1 cellular context compared by ENCODE assay signal in the genomic region with DNA sequence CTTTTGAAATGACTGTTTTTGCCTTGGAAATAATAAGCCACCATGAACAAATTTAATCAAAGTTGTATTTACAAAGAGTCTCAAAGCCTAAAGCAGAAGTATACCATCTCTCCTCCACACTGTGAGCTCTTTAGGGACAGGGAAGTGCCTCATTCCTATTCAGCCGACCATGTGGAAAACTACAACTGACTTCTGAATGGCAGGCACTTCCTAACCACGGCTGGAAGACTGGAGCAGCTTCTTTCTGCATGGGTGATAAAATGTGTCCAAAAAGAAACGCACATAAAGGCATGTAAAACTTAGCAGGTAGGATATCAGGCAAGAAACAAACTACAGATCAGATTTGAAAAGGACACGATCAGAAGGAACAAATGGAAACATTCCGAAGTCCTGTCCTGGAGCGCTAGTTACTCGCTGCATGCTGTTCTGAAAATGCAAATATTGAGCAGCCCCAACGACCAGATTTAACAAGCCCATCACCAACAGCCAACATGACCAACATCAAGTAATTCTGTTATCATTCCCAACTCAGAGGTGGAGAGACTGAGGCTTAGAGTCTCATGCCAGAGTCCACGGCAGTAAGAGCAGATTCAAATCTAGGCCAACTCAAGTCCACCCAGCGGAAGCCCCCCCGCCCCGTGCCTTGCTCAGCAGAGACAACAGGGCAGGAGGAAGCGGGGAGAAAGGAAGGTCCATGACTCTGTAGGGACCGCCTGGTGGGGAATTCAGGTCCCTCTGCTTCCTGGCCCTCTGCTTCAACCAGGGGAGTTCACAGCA.
TF ChIP-seq lines count a peak whose summit lies in the region.

No MANE protein-coding gene starts in this region.

TF ChIP-seq in HepG2, 621 proteins besides CTCF, POLR2A, EP300 and RAD21:
- TF ChIP-seq, protein P1, sequence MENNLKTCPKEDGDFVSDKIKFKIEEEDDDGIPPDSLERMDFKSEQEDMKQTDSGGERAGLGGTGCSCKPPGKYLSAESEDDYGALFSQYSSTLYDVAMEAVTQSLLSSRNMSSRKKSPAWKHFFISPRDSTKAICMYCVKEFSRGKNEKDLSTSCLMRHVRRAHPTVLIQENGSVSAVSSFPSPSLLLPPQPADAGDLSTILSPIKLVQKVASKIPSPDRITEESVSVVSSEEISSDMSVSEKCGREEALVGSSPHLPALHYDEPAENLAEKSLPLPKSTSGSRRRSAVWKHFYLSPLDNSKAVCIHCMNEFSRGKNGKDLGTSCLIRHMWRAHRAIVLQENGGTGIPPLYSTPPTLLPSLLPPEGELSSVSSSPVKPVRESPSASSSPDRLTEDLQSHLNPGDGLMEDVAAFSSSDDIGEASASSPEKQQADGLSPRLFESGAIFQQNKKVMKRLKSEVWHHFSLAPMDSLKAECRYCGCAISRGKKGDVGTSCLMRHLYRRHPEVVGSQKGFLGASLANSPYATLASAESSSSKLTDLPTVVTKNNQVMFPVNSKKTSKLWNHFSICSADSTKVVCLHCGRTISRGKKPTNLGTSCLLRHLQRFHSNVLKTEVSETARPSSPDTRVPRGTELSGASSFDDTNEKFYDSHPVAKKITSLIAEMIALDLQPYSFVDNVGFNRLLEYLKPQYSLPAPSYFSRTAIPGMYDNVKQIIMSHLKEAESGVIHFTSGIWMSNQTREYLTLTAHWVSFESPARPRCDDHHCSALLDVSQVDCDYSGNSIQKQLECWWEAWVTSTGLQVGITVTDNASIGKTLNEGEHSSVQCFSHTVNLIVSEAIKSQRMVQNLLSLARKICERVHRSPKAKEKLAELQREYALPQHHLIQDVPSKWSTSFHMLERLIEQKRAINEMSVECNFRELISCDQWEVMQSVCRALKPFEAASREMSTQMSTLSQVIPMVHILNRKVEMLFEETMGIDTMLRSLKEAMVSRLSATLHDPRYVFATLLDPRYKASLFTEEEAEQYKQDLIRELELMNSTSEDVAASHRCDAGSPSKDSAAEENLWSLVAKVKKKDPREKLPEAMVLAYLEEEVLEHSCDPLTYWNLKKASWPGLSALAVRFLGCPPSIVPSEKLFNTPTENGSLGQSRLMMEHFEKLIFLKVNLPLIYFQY (CRISPR knock-in tag; IDR thresholded peaks at IDR 0.05; ENCODE audit: borderline replicate concordance): no peak
- TF ChIP-seq NKX3-1 (CRISPR knock-in tag; IDR thresholded peaks at IDR 0.05): no peak
- no peak for TF ChIP-seq IKZF4 (CRISPR knock-in tag; IDR thresholded peaks at IDR 0.05; ENCODE audit: borderline replicate concordance, low read depth, not compliant biosample characterization)
- TF ChIP-seq, protein P2, sequence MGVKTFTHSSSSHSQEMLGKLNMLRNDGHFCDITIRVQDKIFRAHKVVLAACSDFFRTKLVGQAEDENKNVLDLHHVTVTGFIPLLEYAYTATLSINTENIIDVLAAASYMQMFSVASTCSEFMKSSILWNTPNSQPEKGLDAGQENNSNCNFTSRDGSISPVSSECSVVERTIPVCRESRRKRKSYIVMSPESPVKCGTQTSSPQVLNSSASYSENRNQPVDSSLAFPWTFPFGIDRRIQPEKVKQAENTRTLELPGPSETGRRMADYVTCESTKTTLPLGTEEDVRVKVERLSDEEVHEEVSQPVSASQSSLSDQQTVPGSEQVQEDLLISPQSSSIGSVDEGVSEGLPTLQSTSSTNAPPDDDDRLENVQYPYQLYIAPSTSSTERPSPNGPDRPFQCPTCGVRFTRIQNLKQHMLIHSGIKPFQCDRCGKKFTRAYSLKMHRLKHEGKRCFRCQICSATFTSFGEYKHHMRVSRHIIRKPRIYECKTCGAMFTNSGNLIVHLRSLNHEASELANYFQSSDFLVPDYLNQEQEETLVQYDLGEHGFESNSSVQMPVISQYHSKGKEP (CRISPR knock-in tag; IDR thresholded peaks at IDR 0.05): no peak
TF ChIP-seq in HepG2: peak in this region for 0.
